8 cellular contexts compared by ENCODE assay signal in genomic region chr9:92790542-92791527, GRCh38. TPM values are rescaled to one million over a fixed set of nuclear protein-coding genes. Genes with fewer than 3 reads are reported as not detected.
DNase-seq lines count a peak whose midpoint lies in the region; ATAC-seq lines count a peak whose summit lies in the region.

No MANE protein-coding gene starts in this region.

- ATAC-seq in GM19372 (IDR thresholded peaks at IDR 0.05; ENCODE audit: low read depth, unreplicated experiment) (peak; percentile 70), GM19351 (IDR thresholded peaks at IDR 0.05; ENCODE audit: unreplicated experiment) (no peak)

- DNase-seq in Ammon's horn (ENCODE audit: low spot score) (peak; percentile 90), NCI-H1048 (lab: John Stamatoyannopoulos, UW) (peak; percentile 20), T follicular helper cell (ENCODE audit: low read depth) (peak; percentile 63), cardiac septum (ENCODE audit: low spot score) (peak; percentile 85), putamen (ENCODE audit: low spot score) (peak; percentile 55)
- DNase-seq in activated naive CD8-positive, alpha-beta T cell treated with anti-CD3 and anti-CD28 coated beads, Interleukin-2, amount 50 U/mL, for 16 hours (ENCODE audit: low read depth, low spot score), result peak; percentile 43

- intact Hi-C loops in cardiac septum (cut with DNase I), result loop anchor here (5.0 to 10.0 kb wide), 2 partner anchors 74 to 146 kb away; no protein-coding TSS in a partner anchor

RNA-seq across cellular contexts. Expression of gene BICD2, which starts 26.2 kb away (rescaled TPM):
- 39.5 TPM for total RNA-seq in cardiac septum

Comparison
In these comparisons a context has a peak if more than half of its experiments do, and no peak if none do; other contexts are left out.
1. DNase-seq: peak in every context shown above with its lines; median percentile 90 in Ammon's horn; 85 in cardiac septum; 63 in T follicular helper cell; 55 in putamen; 43 in activated naive CD8-positive, alpha-beta T cell treated with anti-CD3 and anti-CD28 coated beads, Interleukin-2, amount 50 U/mL, for 16 hours; 20 in NCI-H1048.